In genomic region chr3:75670445-75670882, GRCh38 we compare ENCODE assay signal across 12 cellular contexts. TPM values are rescaled to one million over a fixed set of nuclear protein-coding genes. Genes with fewer than 3 reads are reported as not detected.
DNase-seq lines count a peak whose midpoint lies in the region; ATAC-seq, FAIRE-seq and TF ChIP-seq lines count a peak whose summit lies in the region.
"Not testable (repeated sequence)": the region's sequence is repeated elsewhere in the genome, so short reads cannot be mapped to it uniquely, and the experiment has no call there.
"Had no signal": no experiment of that assay in that cellular context is flagged by ENCODE, and none has a peak within 500 bp of the region (broad histone marks: within the 10 kb centered on the region; RNA-seq: fewer than 3 reads in every experiment).

No MANE protein-coding gene starts in this region.

- TF ChIP-seq POLR2A in IMR-90 (IDR thresholded peaks at IDR 0.05; ENCODE audit: low read depth, low read length); HepG2 (IDR thresholded peaks at IDR 0.05; ENCODE audit: insufficient read depth in 1 of 2, low read depth in 2 of 2, low read length in 2 of 2): not testable (repeated sequence)

- CTCF ChIA-PET in IMR-90 (lab: Yijun Ruan, JAX); HepG2 (lab: Yijun Ruan, JAX; ENCODE audit: low intra/inter-chr PET ratio, low total read pairs): not testable (repeated sequence)

- H3K9me1 ChIP-seq in IMR-90 (ENCODE audit: insufficient read depth, low read length) = not testable (repeated sequence)

- H3K27ac ChIP-seq in IMR-90 (ENCODE audit: insufficient read depth, low read length) = peak overlapping the region; percentile 45
- not testable (repeated sequence) for H3K27ac ChIP-seq in foreskin keratinocyte; HepG2 (ENCODE audit: extremely low read length, insufficient read depth, low read length); tibial artery

- dilution Hi-C loops in IMR-90 (cut with HindIII; ENCODE audit: low sequenced_read_pairs, unreplicated experiment) = not testable (repeated sequence)

- H3K9me3 ChIP-seq in IMR-90 (ENCODE audit: control insufficient read depth, insufficient read depth, low read length) = peaks cover 15% of the 10 kb centered on the region
- H3K9me3 ChIP-seq in HepG2 (ENCODE audit: low read length) = peaks cover 14% of the 10 kb centered on the region
- peaks cover 0 to 78% (median 52%) of the 10 kb centered on the region in 3 donors for H3K9me3 ChIP-seq in tibial artery

- H3K36me3 Mint-ChIP-seq in activated T-cell treated with anti-CD3 and anti-CD28 coated beads, Interleukin-2, amount 50 U/mL, for 4 hours (ENCODE audit: insufficient read depth); chondrocyte (ENCODE audit: low read depth): not testable (repeated sequence)

- peak overlapping the region; percentile 93 for H3K27ac Mint-ChIP-seq in chondrocyte (ENCODE audit: unreplicated experiment)

- not testable (repeated sequence) for H3K14ac ChIP-seq in IMR-90 (replicated peaks; ENCODE audit: low read depth, low read length)

- H2BK120ac ChIP-seq in IMR-90 (ENCODE audit: low read depth, low read length) = not testable (repeated sequence)

- DNase-seq in EH (ENCODE audit: low read depth) (peak; percentile 73), IMR-90 (peak; percentile 73), chondrocyte (ENCODE audit: low spot score) (peak; percentile 91), foreskin keratinocyte (peak; percentile 58), HepG2 (ENCODE audit: low spot score) (peak; percentile 9), pons (ENCODE audit: low spot score) (peak; percentile 59)
- DNase-seq in activated T-cell treated with anti-CD3 and anti-CD28 coated beads, Interleukin-2, amount 50 U/mL, for 4 hours; tibial artery: not testable (repeated sequence)

- peak overlapping the region; percentile 29; the same call in 1 of the 2 replicates for H3K4me2 ChIP-seq in IMR-90 (ENCODE audit: low read depth, low read length)
- H3K4me2 ChIP-seq in HepG2 (ENCODE audit: low read depth, low read length) = not testable (repeated sequence)

- H3K4ac ChIP-seq in IMR-90 (ENCODE audit: low read depth, low read length) = not testable (repeated sequence)

- peak overlapping the region; percentile 29 for H3K9ac ChIP-seq in IMR-90 (ENCODE audit: low read depth, low read length)
- H3K9ac ChIP-seq in HepG2 (ENCODE audit: insufficient read depth, low read depth, low read length) = not testable (repeated sequence)

- H3K4me1 ChIP-seq in IMR-90 (ENCODE audit: control insufficient read depth, insufficient read depth, low read length); foreskin keratinocyte; HepG2 (ENCODE audit: insufficient read depth, low read length): not testable (repeated sequence)
- peaks cover 0 to 21% (median 10%) of the 10 kb centered on the region in 4 donors for H3K4me1 ChIP-seq in tibial artery

- H3K18ac ChIP-seq in IMR-90 (ENCODE audit: low read depth, low read length) = not testable (repeated sequence)

- 23% methylated on average over 15 of the region's 22 CpGs; no CpG with 5 or more reads in 1 of the 2 experiments for WGBS in IMR-90 (ENCODE audit: extremely low coverage in 2 of 2, insufficient read length in 1 of 2), 2 experiments
- WGBS in HepG2 (ENCODE audit: low lambda C conversion rate) = 31% methylated on average over 22 of the region's 22 CpGs

- H2AK5ac ChIP-seq in IMR-90 (ENCODE audit: low read depth, low read length) = not testable (repeated sequence)

- ATAC-seq in IMR-90 (ENCODE audit: low read depth); activated T-cell treated with anti-CD3 and anti-CD28 coated beads, Interleukin-2, amount 50 U/mL, for 4 hours; HepG2: not testable (repeated sequence)
- peak; percentile 5 for ATAC-seq in foreskin keratinocyte

- peaks cover 23% of the 10 kb centered on the region for H3K9me3 Mint-ChIP-seq in activated T-cell treated with anti-CD3 and anti-CD28 coated beads, Interleukin-2, amount 50 U/mL, for 4 hours
- H3K9me3 Mint-ChIP-seq in chondrocyte (ENCODE audit: low read depth) = peaks cover 26% of the 10 kb centered on the region

- peak overlapping the region; percentile 31 for H3K4me3 ChIP-seq in IMR-90 (ENCODE audit: insufficient read depth, low read depth, low read length)
- not testable (repeated sequence) for H3K4me3 ChIP-seq in HepG2 (replicated peaks in 1 of 3; ENCODE audit: insufficient read depth in 1 of 3, low read depth in 2 of 3, low read length in 3 of 3)
- peak overlapping the region; percentile 30 to 55 for H3K4me3 ChIP-seq in tibial artery

- not testable (repeated sequence) for H4K91ac ChIP-seq in IMR-90 (ENCODE audit: insufficient read depth, low read depth, low read length)

- H3K4me3 Mint-ChIP-seq in activated T-cell treated with anti-CD3 and anti-CD28 coated beads, Interleukin-2, amount 50 U/mL, for 4 hours = peak overlapping the region; percentile 32
- H3K4me3 Mint-ChIP-seq in chondrocyte (ENCODE audit: unreplicated experiment) = peak overlapping the region; percentile 75

- H4K5ac ChIP-seq in IMR-90 (ENCODE audit: low read depth, low read length) = not testable (repeated sequence)

- peaks cover 11% of the 10 kb centered on the region for H3K4me1 Mint-ChIP-seq in activated T-cell treated with anti-CD3 and anti-CD28 coated beads, Interleukin-2, amount 50 U/mL, for 4 hours (ENCODE audit: low read depth)
- peaks cover 30% of the 10 kb centered on the region for H3K4me1 Mint-ChIP-seq in chondrocyte (ENCODE audit: low read depth)

- POLR2A ChIA-PET in IMR-90 (lab: Charles Lee; ENCODE audit: unreplicated experiment); HepG2 (lab: Yijun Ruan, JAX): not testable (repeated sequence)

- in situ Hi-C loops in IMR-90 (cut with MboI; ENCODE audit: low sequenced_read_pairs); HepG2 (cut with HindIII; ENCODE audit: extremely low pct_ligation_motif_present, low pct_unique_long_range_greater_than_20kb): not testable (repeated sequence)

- TF ChIP-seq CTCF in IMR-90 (conservative IDR thresholded peaks at IDR 0.05; ENCODE audit: low read depth, low read length); chondrocyte (IDR thresholded peaks at IDR 0.05); foreskin keratinocyte (conservative IDR thresholded peaks at IDR 0.05); HepG2 (CRISPR knock-in tag; IDR thresholded peaks at IDR 0.05); tibial artery (IDR thresholded peaks at IDR 0.05): not testable (repeated sequence)

- H4K20me1 ChIP-seq in IMR-90 (ENCODE audit: insufficient read depth, low read length); HepG2 (ENCODE audit: insufficient read depth, low read length): not testable (repeated sequence)

- not testable (repeated sequence) for H2BK15ac ChIP-seq in IMR-90 (ENCODE audit: low read depth, low read length)

- FAIRE-seq in HepG2 (lab: Jason Lieb, UNC) = not testable (repeated sequence)

- H2AK9ac ChIP-seq in IMR-90 (replicated peaks; ENCODE audit: low read depth, low read length, poor library complexity) = not testable (repeated sequence)

- H3K79me1 ChIP-seq in IMR-90 (ENCODE audit: low read depth in 1 of 2, low read length in 2 of 2) = not testable (repeated sequence)

- not testable (repeated sequence) for TF ChIP-seq RAD21 in IMR-90 (IDR thresholded peaks at IDR 0.05; ENCODE audit: low read length); HepG2 (CRISPR knock-in tag; IDR thresholded peaks at IDR 0.05)

- H3K27me3 ChIP-seq in IMR-90 (ENCODE audit: control insufficient read depth, insufficient read depth, low read length) (peaks cover 11% of the 10 kb centered on the region; the same call in 1 of the 2 replicates), foreskin keratinocyte (peaks cover 46% of the 10 kb centered on the region), tibial artery (peaks cover 0 to 38% of the 10 kb centered on the region in 2 donors)
- H3K27me3 ChIP-seq in HepG2 (ENCODE audit: control insufficient read depth in 1 of 2, insufficient read depth in 2 of 2, low read length in 2 of 2) = not testable (repeated sequence)

- not testable (repeated sequence) for H2BK5ac ChIP-seq in IMR-90 (ENCODE audit: low read depth, low read length, poor library complexity, severe bottlenecking)

- H3K36me3 ChIP-seq in IMR-90 (ENCODE audit: control insufficient read depth, insufficient read depth, low read length); HepG2 (replicated peaks in 1 of 2; ENCODE audit: control insufficient read depth in 1 of 2, insufficient read depth in 2 of 2, low read length in 2 of 2): not testable (repeated sequence)
- peaks cover 0 to 13% (median 0%) of the 10 kb centered on the region in 3 donors for H3K36me3 ChIP-seq in tibial artery

- not testable (repeated sequence) for H3K79me2 ChIP-seq in HepG2 (ENCODE audit: insufficient read depth, low read length)

- not testable (repeated sequence) for BruUV-seq in IMR-90 (replicated peaks; lab: Mats Ljungman, UMichigan); HepG2 (replicated peaks; lab: Mats Ljungman, UMichigan)

- H2AFZ ChIP-seq in IMR-90 (replicated peaks; ENCODE audit: low read length, poor library complexity); HepG2 (ENCODE audit: low read length): not testable (repeated sequence)

- peak overlapping the region; percentile 6; the same call in 1 of the 2 replicates for H3K56ac ChIP-seq in IMR-90 (ENCODE audit: extremely low read depth, insufficient read depth, low read length)

- H3K23ac ChIP-seq in IMR-90 (ENCODE audit: low read depth, low read length) = peak overlapping the region; percentile 38; the same call in 1 of the 2 replicates

- peaks cover 47% of the 10 kb centered on the region for H3K27me3 Mint-ChIP-seq in activated T-cell treated with anti-CD3 and anti-CD28 coated beads, Interleukin-2, amount 50 U/mL, for 4 hours (ENCODE audit: low read depth)
- peaks cover 24% of the 10 kb centered on the region for H3K27me3 Mint-ChIP-seq in chondrocyte (ENCODE audit: low read depth)

- H2BK20ac ChIP-seq in IMR-90 (ENCODE audit: low read depth, low read length) = not testable (repeated sequence)

- not testable (repeated sequence) for TF ChIP-seq EP300 in HepG2 (IDR thresholded peaks at IDR 0.05; ENCODE audit: low read depth in 2 of 2, low read length in 2 of 2); HepG2 (CRISPR knock-in tag; IDR thresholded peaks at IDR 0.05; ENCODE audit: borderline replicate concordance)

- H4K8ac ChIP-seq in IMR-90 (ENCODE audit: low read depth in 2 of 2, low read length in 2 of 2) = not testable (repeated sequence)

- intact Hi-C loops in IMR-90 (cut with micrococcal nuclease); HepG2 (cut with micrococcal nuclease; ENCODE audit: unreplicated experiment); tibial artery (cut with DNase I; ENCODE audit: low total_unique reads): not testable (repeated sequence)

RNA-seq across cellular contexts. Expression of gene FRG2C, which starts 6.3 kb away (rescaled TPM):
- not detected in 2 replicates for total RNA-seq in IMR-90 (2012; rRNA removed)
- not detected in 2 replicates for polyA plus RNA-seq in IMR-90 (2012; rRNA removed)
- not detected in 2 replicates for polyA plus RNA-seq in IMR-90 (2012; cell fraction: cytosol; rRNA removed)
- not detected in 2 replicates for polyA plus RNA-seq in IMR-90 (2012; cell fraction: nucleus; rRNA removed; ENCODE audit: low replicate concordance)
- total RNA-seq in activated T-cell treated with anti-CD3 and anti-CD28 coated beads, Interleukin-2, amount 50 U/mL, for 4 hours = not detected
- not detected in 3 replicates for total RNA-seq in chondrocyte
- not detected in 2 replicates for total RNA-seq in foreskin keratinocyte
- not detected in 2 replicates for polyA plus RNA-seq in foreskin keratinocyte
- not detected in 2 replicates for total RNA-seq in HepG2 (2016; rRNA removed; fragmentation: Illumina TruSeq; extraction: Trizol)
- total RNA-seq in HepG2 (2016; cell fraction: cytosol; rRNA removed; fragmentation: Illumina TruSeq; extraction: Trizol; ENCODE audit: low read depth) = not detected in 2 replicates
- not detected in 2 replicates for total RNA-seq in HepG2 (2016; cell fraction: insoluble cytoplasmic fraction; rRNA removed; fragmentation: Illumina TruSeq; extraction: Trizol)
- not detected in 2 replicates for total RNA-seq in HepG2 (2016; cell fraction: membrane; rRNA removed; fragmentation: Illumina TruSeq; extraction: Trizol)
- not detected in 2 replicates for total RNA-seq in HepG2 (2016; cell fraction: nucleus; rRNA removed; fragmentation: Illumina TruSeq; extraction: Trizol)
- 0.04 TPM in 1 of 2 replicates, not detected in the other for polyA plus RNA-seq in HepG2 (2011; rRNA removed)
- not detected in 2 replicates for polyA plus RNA-seq in HepG2 (2011; cell fraction: cytosol; rRNA removed)
- not detected in 2 replicates for polyA plus RNA-seq in HepG2 (2011; cell fraction: nucleus; rRNA removed)
- not detected in 2 replicates for polyA plus RNA-seq in HepG2 (2012)
- polyA plus RNA-seq in HepG2 (2016; cell fraction: cytosol; fragmentation: Illumina TruSeq; extraction: Trizol; ENCODE audit: low read depth) = not detected in 2 replicates
- not detected in 2 replicates for polyA plus RNA-seq in HepG2 (2016; cell fraction: insoluble cytoplasmic fraction; fragmentation: Illumina TruSeq; extraction: Trizol; ENCODE audit: low read depth)
- polyA plus RNA-seq in HepG2 (2016; cell fraction: membrane; fragmentation: Illumina TruSeq; extraction: Trizol; ENCODE audit: low read depth) = not detected in 2 replicates
- polyA plus RNA-seq in HepG2 (2016; cell fraction: nucleus; fragmentation: Illumina TruSeq; extraction: Trizol; ENCODE audit: insufficient read depth, low read depth) = not detected in 2 replicates
- polyA minus RNA-seq in HepG2 (2011; rRNA and poly(A)+ RNA removed; ENCODE audit: low replicate concordance) = 0.09 TPM in 1 of 2 replicates, not detected in the other
- polyA minus RNA-seq in HepG2 (2011; cell fraction: cytosol; rRNA and poly(A)+ RNA removed) = not detected in 2 replicates
- polyA minus RNA-seq in HepG2 (2011; cell fraction: nucleus; rRNA and poly(A)+ RNA removed) = not detected in 2 replicates
- total RNA-seq: CD8-positive, alpha-beta memory T cell; H4; left colon; pancreas had no signal
- polyA plus RNA-seq: CD8-positive, alpha-beta memory T cell; pancreas had no signal
